Comparison of ENCODE assay signal across 1 cellular context in genomic region chr7:100825760-100826545, GRCh38.
TF ChIP-seq lines count a peak whose summit lies in the region.

No MANE protein-coding gene starts in this region.

TF ChIP-seq in K562, 482 proteins besides CTCF, POLR2A, EP300 and RAD21 (continued from another document and continues in another):
- no peak for TF ChIP-seq CUX1 (CRISPR knock-in tag; IDR thresholded peaks at IDR 0.05)
- no peak for TF ChIP-seq PRPF4 (IDR thresholded peaks at IDR 0.05; ENCODE audit: insufficient read depth, low read depth, low read length, poor library complexity, severe bottlenecking)
- no peak for TF ChIP-seq SIRT6 (IDR thresholded peaks at IDR 0.05; ENCODE audit: low read depth, low read length)
- TF ChIP-seq SLC30A9 (CRISPR knock-in tag; IDR thresholded peaks at IDR 0.05): no peak
- TF ChIP-seq TAL1 (IDR thresholded peaks at IDR 0.05): no peak
- TF ChIP-seq SREBF2 (CRISPR knock-in tag; IDR thresholded peaks at IDR 0.05): 0 out of 2 replicates have a peak, but pooled peaks have one; percentile 54
- no peak for TF ChIP-seq JUN (IDR thresholded peaks at IDR 0.05; ENCODE audit: borderline replicate concordance, low read depth, low read length)
- no peak for TF ChIP-seq JUN (CRISPR knock-in tag; IDR thresholded peaks at IDR 0.05; ENCODE audit: borderline replicate concordance)
- no peak for TF ChIP-seq MAFF (IDR thresholded peaks at IDR 0.05; ENCODE audit: low read length)
- TF ChIP-seq CC2D1A (IDR thresholded peaks at IDR 0.05): 0 out of 2 replicates have a peak, but pooled peaks have one; percentile 39
- no peak for TF ChIP-seq SNAPC5 (CRISPR knock-in tag; IDR thresholded peaks at IDR 0.05)
- TF ChIP-seq ZZZ3 (IDR thresholded peaks at IDR 0.05): no peak
- no peak for TF ChIP-seq ZKSCAN8 (CRISPR knock-in tag; IDR thresholded peaks at IDR 0.05)
- no peak for TF ChIP-seq CSDE1 (IDR thresholded peaks at IDR 0.05)
- no peak for TF ChIP-seq GTF3C2 (IDR thresholded peaks at IDR 0.05; ENCODE audit: borderline replicate concordance, extremely low read depth, insufficient read length)
- no peak for TF ChIP-seq DMBX1 (CRISPR knock-in tag; IDR thresholded peaks at IDR 0.05; ENCODE audit: borderline replicate concordance)
- TF ChIP-seq CEBPG (CRISPR knock-in tag; IDR thresholded peaks at IDR 0.05): no peak
- no peak for TF ChIP-seq CEBPG (tag; conservative IDR thresholded peaks at IDR 0.05 in 1 of 2, IDR thresholded peaks at IDR 0.05 in 1 of 2)
- TF ChIP-seq SAP30 (IDR thresholded peaks at IDR 0.05; ENCODE audit: borderline replicate concordance, insufficient read depth, low read depth, low read length, poor library complexity, severe bottlenecking): peak; percentile 20
- TF ChIP-seq MEF2D (tag; conservative IDR thresholded peaks at IDR 0.05; ENCODE audit: low read depth): no peak
- TF ChIP-seq TFE3 (CRISPR knock-in tag; IDR thresholded peaks at IDR 0.05): no peak
- TF ChIP-seq MYBL2 (IDR thresholded peaks at IDR 0.05; ENCODE audit: low read depth): no peak
- TF ChIP-seq MYBL2 (CRISPR knock-in tag; IDR thresholded peaks at IDR 0.05; ENCODE audit: borderline replicate concordance): no peak
- TF ChIP-seq FOXA3 (CRISPR knock-in tag; conservative IDR thresholded peaks at IDR 0.05 in 1 of 2, IDR thresholded peaks at IDR 0.05 in 1 of 2): no peak
- no peak for TF ChIP-seq NFRKB (IDR thresholded peaks at IDR 0.05; ENCODE audit: low read depth)
- no peak for TF ChIP-seq ZNF551 (CRISPR knock-in tag; IDR thresholded peaks at IDR 0.05)
- 0 out of 2 replicates have a peak, but pooled peaks have one; percentile 18 for TF ChIP-seq SMC3 (conservative IDR thresholded peaks at IDR 0.05; ENCODE audit: insufficient read depth, low read depth, low read length)
- no peak; the same call in 1 of the 2 replicates for TF ChIP-seq EP400 (IDR thresholded peaks at IDR 0.05)
- no peak for TF ChIP-seq NFYB (IDR thresholded peaks at IDR 0.05; ENCODE audit: extremely low read depth, insufficient read length)
- no peak for TF ChIP-seq HOXB6 (CRISPR knock-in tag; IDR thresholded peaks at IDR 0.05; ENCODE audit: borderline replicate concordance)
- no peak for TF ChIP-seq WHSC1 (IDR thresholded peaks at IDR 0.05; ENCODE audit: low read length)
- TF ChIP-seq ZBTB49 (CRISPR knock-in tag; IDR thresholded peaks at IDR 0.05; ENCODE audit: borderline replicate concordance): no peak
- TF ChIP-seq CREB5 (CRISPR knock-in tag; IDR thresholded peaks at IDR 0.05): no peak
- no peak for TF ChIP-seq BRF1 (IDR thresholded peaks at IDR 0.05; ENCODE audit: borderline replicate concordance, extremely low read depth, insufficient read length)
- no peak; the same call in 1 of the 2 replicates for TF ChIP-seq ZKSCAN1 (IDR thresholded peaks at IDR 0.05; ENCODE audit: low read depth, low read length)
- TF ChIP-seq ZBTB2 (IDR thresholded peaks at IDR 0.05): no peak; the same call in 1 of the 2 replicates
- TF ChIP-seq TGIF2 (CRISPR knock-in tag; IDR thresholded peaks at IDR 0.05): no peak
- no peak for TF ChIP-seq ZNF699 (CRISPR knock-in tag; IDR thresholded peaks at IDR 0.05; ENCODE audit: insufficient replicate concordance)
- no peak for TF ChIP-seq HSF4 (CRISPR knock-in tag; IDR thresholded peaks at IDR 0.05; ENCODE audit: borderline replicate concordance)
- no peak for TF ChIP-seq MEF2A (IDR thresholded peaks at IDR 0.05; ENCODE audit: control insufficient read depth, low read depth, low read length)
- TF ChIP-seq ZNF384 (IDR thresholded peaks at IDR 0.05; ENCODE audit: low read depth, low read length): no peak
- no peak for TF ChIP-seq BRD4 (IDR thresholded peaks at IDR 0.05)
- peak; percentile 21; the same call in 1 of the 2 replicates for TF ChIP-seq ELF4 (CRISPR knock-in tag; IDR thresholded peaks at IDR 0.05)
- no peak for TF ChIP-seq HEY1 (CRISPR knock-in tag; IDR thresholded peaks at IDR 0.05; ENCODE audit: borderline replicate concordance)
- TF ChIP-seq LEF1 (IDR thresholded peaks at IDR 0.05): 0 out of 2 replicates have a peak, but pooled peaks have one; percentile 1
- TF ChIP-seq CCAR2 (IDR thresholded peaks at IDR 0.05; ENCODE audit: low read depth, low read length): no peak
- no peak for TF ChIP-seq NFE2 (IDR thresholded peaks at IDR 0.05; ENCODE audit: low read depth)
- no peak for TF ChIP-seq CBX5 (IDR thresholded peaks at IDR 0.05; ENCODE audit: borderline replicate concordance, low read depth)
